14 cellular contexts compared by ENCODE assay signal in genomic region chr10:17527530-17528146, GRCh38.
DNase-seq lines count a peak whose midpoint lies in the region; ATAC-seq and TF ChIP-seq lines count a peak whose summit lies in the region.
"Had no signal": no experiment of that assay in that cellular context is flagged by ENCODE, and none has a peak within 500 bp of the region (broad histone marks: within the 10 kb centered on the region; RNA-seq: fewer than 3 reads in every experiment).

No MANE protein-coding gene starts in this region.

- no peak overlapping the region for H2BK120ac ChIP-seq in mesendoderm (ENCODE audit: low read depth, low read length)

- H3K27ac ChIP-seq in mesendoderm (ENCODE audit: low read depth, low read length), result no peak overlapping the region

- H3K9ac ChIP-seq in mesendoderm (ENCODE audit: low read length), result no peak overlapping the region

- TF ChIP-seq CTCF in choroid plexus epithelial cell (conservative IDR thresholded peaks at IDR 0.05; ENCODE audit: low read depth, low read length), result no peak

- no peak overlapping the region for H3K4ac ChIP-seq in mesendoderm (ENCODE audit: low read depth, low read length)

- no peak overlapping the region for H3K4me2 ChIP-seq in mesendoderm (ENCODE audit: low read length)

- no peak overlapping the region for H2AK5ac ChIP-seq in mesendoderm (ENCODE audit: low read length)

- H3K18ac ChIP-seq in mesendoderm (ENCODE audit: low read length), result no peak overlapping the region

- no CpG with 5 or more reads among the region's 6 CpGs for WGBS in mesendoderm (ENCODE audit: extremely low coverage, insufficient coverage, low lambda C conversion rate)

- H2BK5ac ChIP-seq in mesendoderm (ENCODE audit: low read length), result no peak overlapping the region

- H3K56ac ChIP-seq in mesendoderm (ENCODE audit: low read length), result no peak overlapping the region

- H4K8ac ChIP-seq in mesendoderm (ENCODE audit: low read depth, low read length), result no peak overlapping the region

- no peaks in the 10 kb centered on the region for H3K79me1 ChIP-seq in mesendoderm (ENCODE audit: low read length)

- H2BK15ac ChIP-seq in mesendoderm (replicated peaks; ENCODE audit: low read depth), result no peak overlapping the region

- no peak overlapping the region for H4K5ac ChIP-seq in mesendoderm (ENCODE audit: low read length)

- no peaks in the 10 kb centered on the region for H3K27me3 ChIP-seq in mesendoderm (ENCODE audit: insufficient read depth, low read length, poor library complexity)

- H3K36me3 ChIP-seq in mesendoderm (ENCODE audit: control insufficient read depth, insufficient read depth, low read length), result no peaks in the 10 kb centered on the region

- no peaks in the 10 kb centered on the region for H3K79me2 ChIP-seq in mesendoderm (ENCODE audit: control insufficient read depth, insufficient read depth, low read length)

- H3K23ac ChIP-seq in mesendoderm (ENCODE audit: low read length), result no peak overlapping the region

- H3K4me1 ChIP-seq in mesendoderm (ENCODE audit: control insufficient read depth, low read depth, low read length), result no peaks in the 10 kb centered on the region

- no peak for ATAC-seq in GM21619 (IDR thresholded peaks at IDR 0.05; ENCODE audit: unreplicated experiment)
- no peak for ATAC-seq in HG03565 (IDR thresholded peaks at IDR 0.05; ENCODE audit: unreplicated experiment)

- H3K4me3 ChIP-seq in choroid plexus epithelial cell (ENCODE audit: low read depth, low read length) (no peak overlapping the region), mesendoderm (ENCODE audit: low read length) (no peak overlapping the region)

- DNase-seq in GDM1 (lab: John Stamatoyannopoulos, UW) (peak; percentile 31), MV-4-11 (lab: John Stamatoyannopoulos, UW) (peak; percentile 88), choroid plexus epithelial cell (ENCODE audit: low read depth) (peak; percentile 87), mesendoderm (peak; percentile 53), NCI-H1694 (lab: John Stamatoyannopoulos, UW) (no peak)
- DNase-seq in stimulated activated naive CD4-positive, alpha-beta T cell (lab: John Stamatoyannopoulos, UW), result no peak
- DNase-seq: anterior cingulate cortex; DND-41; H7; NCI-H1930; stimulated activated CD4-positive, alpha-beta T cell treated with anti-CD3 and anti-CD28 coated beads, Interleukin-4, amount 100 ng/mL, for 1 hour; substantia nigra had no signal

Comparison
In these comparisons a context has a peak if more than half of its experiments do, and no peak if none do; other contexts are left out.
1. DNase-seq: peak in GDM1 (single experiment), MV-4-11 (single experiment), choroid plexus epithelial cell (single experiment) and mesendoderm (single experiment); none in stimulated activated naive CD4-positive, alpha-beta T cell (0 of 6) and NCI-H1694 (single experiment).